In the genomic region with DNA sequence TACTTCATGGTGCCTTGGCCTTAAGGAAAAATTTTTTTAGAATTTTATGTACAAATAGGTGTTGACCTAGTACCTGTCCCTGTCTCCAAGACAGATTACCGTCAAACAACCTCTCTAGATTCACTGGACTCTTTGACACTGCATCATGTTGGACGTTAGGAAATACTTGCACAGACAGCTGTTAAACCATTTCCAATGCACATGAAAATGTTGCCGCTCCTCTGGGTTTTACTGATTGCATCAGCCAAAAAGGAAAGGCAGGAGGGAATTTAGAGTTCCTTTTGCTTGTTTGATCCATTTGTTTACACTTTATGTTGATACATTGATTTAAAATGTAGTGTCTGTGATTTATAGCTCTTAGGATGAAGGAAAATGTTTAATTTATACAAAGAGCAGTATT, we compare ENCODE assay signal across 3 cellular contexts.
TF ChIP-seq lines count a peak whose summit lies in the region.

No MANE protein-coding gene starts in this region.

TF ChIP-seq in GM23338, 12 proteins besides CTCF, POLR2A, EP300 and RAD21:
- TF ChIP-seq CREB1 (CRISPR knock-in tag; IDR thresholded peaks at IDR 0.05; ENCODE audit: low read depth) (no peak), STAT1 (IDR thresholded peaks at IDR 0.05; ENCODE audit: unreplicated experiment) (no peak), EZH2phosphoT487 (IDR thresholded peaks at IDR 0.05; ENCODE audit: unreplicated experiment) (no peak), EZH2 (IDR thresholded peaks at IDR 0.05; ENCODE audit: low read depth, unreplicated experiment) (no peak)
- TF ChIP-seq, protein P1, sequence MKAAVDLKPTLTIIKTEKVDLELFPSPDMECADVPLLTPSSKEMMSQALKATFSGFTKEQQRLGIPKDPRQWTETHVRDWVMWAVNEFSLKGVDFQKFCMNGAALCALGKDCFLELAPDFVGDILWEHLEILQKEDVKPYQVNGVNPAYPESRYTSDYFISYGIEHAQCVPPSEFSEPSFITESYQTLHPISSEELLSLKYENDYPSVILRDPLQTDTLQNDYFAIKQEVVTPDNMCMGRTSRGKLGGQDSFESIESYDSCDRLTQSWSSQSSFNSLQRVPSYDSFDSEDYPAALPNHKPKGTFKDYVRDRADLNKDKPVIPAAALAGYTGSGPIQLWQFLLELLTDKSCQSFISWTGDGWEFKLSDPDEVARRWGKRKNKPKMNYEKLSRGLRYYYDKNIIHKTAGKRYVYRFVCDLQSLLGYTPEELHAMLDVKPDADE (IDR thresholded peaks at IDR 0.05), result no peak

TF ChIP-seq in WTC11, 78 proteins besides CTCF, POLR2A, EP300 and RAD21:
- TF ChIP-seq ZNF121 (CRISPR knock-in tag; IDR thresholded peaks at IDR 0.05) (no peak), GABPB1 (CRISPR knock-in tag; IDR thresholded peaks at IDR 0.05) (0 out of 2 replicates have a peak, but pooled peaks have one; percentile 20)

TF ChIP-seq in K562, 482 proteins besides CTCF, POLR2A, EP300 and RAD21:
- TF ChIP-seq CHCHD3 (CRISPR knock-in tag; IDR thresholded peaks at IDR 0.05) (no peak), ZNF41 (CRISPR knock-in tag; conservative IDR thresholded peaks at IDR 0.05) (no peak), ZNF766 (CRISPR knock-in tag; conservative IDR thresholded peaks at IDR 0.05) (0 out of 2 replicates have a peak, but pooled peaks have one; percentile 17), ZSCAN32 (CRISPR knock-in tag; IDR thresholded peaks at IDR 0.05) (peak; percentile 68; the same call in 1 of the 2 replicates), NR2C1 (IDR thresholded peaks at IDR 0.05) (no peak), NR2C1 (tag; IDR thresholded peaks at IDR 0.05) (0 out of 2 replicates have a peak, but pooled peaks have one; percentile 42), ZNF124 (CRISPR knock-in tag; IDR thresholded peaks at IDR 0.05) (no peak), HDAC3 (IDR thresholded peaks at IDR 0.05; ENCODE audit: borderline replicate concordance, partially characterized antibody) (no peak), CXXC5 (CRISPR knock-in tag; IDR thresholded peaks at IDR 0.05) (peak; percentile 58; the same call in 1 of the 2 replicates), TCFL5 (CRISPR knock-in tag; conservative IDR thresholded peaks at IDR 0.05) (no peak), SMAD4 (CRISPR knock-in tag; conservative IDR thresholded peaks at IDR 0.05) (peak; percentile 61), NCOA4 (IDR thresholded peaks at IDR 0.05; ENCODE audit: partially characterized antibody) (no peak), CEBPG (CRISPR knock-in tag; IDR thresholded peaks at IDR 0.05) (peak; percentile 36; the same call in 1 of the 2 replicates), CEBPG (tag; conservative IDR thresholded peaks at IDR 0.05 in 1 of 2, IDR thresholded peaks at IDR 0.05 in 1 of 2) (peak; percentile 29 to 86; a peak in 2 of 4 replicates), KLF6 (CRISPR knock-in tag; IDR thresholded peaks at IDR 0.05; ENCODE audit: borderline replicate concordance) (0 out of 2 replicates have a peak, but pooled peaks have one; percentile 30), DMBX1 (CRISPR knock-in tag; IDR thresholded peaks at IDR 0.05; ENCODE audit: borderline replicate concordance) (peak; percentile 69)
- TF ChIP-seq, protein P2, sequence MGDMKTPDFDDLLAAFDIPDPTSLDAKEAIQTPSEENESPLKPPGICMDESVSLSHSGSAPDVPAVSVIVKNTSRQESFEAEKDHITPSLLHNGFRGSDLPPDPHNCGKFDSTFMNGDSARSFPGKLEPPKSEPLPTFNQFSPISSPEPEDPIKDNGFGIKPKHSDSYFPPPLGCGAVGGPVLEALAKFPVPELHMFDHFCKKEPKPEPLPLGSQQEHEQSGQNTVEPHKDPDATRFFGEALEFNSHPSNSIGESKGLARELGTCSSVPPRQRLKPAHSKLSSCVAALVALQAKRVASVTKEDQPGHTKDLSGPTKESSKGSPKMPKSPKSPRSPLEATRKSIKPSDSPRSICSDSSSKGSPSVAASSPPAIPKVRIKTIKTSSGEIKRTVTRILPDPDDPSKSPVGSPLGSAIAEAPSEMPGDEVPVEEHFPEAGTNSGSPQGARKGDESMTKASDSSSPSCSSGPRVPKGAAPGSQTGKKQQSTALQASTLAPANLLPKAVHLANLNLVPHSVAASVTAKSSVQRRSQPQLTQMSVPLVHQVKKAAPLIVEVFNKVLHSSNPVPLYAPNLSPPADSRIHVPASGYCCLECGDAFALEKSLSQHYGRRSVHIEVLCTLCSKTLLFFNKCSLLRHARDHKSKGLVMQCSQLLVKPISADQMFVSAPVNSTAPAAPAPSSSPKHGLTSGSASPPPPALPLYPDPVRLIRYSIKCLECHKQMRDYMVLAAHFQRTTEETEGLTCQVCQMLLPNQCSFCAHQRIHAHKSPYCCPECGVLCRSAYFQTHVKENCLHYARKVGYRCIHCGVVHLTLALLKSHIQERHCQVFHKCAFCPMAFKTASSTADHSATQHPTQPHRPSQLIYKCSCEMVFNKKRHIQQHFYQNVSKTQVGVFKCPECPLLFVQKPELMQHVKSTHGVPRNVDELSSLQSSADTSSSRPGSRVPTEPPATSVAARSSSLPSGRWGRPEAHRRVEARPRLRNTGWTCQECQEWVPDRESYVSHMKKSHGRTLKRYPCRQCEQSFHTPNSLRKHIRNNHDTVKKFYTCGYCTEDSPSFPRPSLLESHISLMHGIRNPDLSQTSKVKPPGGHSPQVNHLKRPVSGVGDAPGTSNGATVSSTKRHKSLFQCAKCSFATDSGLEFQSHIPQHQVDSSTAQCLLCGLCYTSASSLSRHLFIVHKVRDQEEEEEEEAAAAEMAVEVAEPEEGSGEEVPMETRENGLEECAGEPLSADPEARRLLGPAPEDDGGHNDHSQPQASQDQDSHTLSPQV (IDR thresholded peaks at IDR 0.05), result no peak
- TF ChIP-seq, protein P3, sequence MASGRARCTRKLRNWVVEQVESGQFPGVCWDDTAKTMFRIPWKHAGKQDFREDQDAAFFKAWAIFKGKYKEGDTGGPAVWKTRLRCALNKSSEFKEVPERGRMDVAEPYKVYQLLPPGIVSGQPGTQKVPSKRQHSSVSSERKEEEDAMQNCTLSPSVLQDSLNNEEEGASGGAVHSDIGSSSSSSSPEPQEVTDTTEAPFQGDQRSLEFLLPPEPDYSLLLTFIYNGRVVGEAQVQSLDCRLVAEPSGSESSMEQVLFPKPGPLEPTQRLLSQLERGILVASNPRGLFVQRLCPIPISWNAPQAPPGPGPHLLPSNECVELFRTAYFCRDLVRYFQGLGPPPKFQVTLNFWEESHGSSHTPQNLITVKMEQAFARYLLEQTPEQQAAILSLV (tag; IDR thresholded peaks at IDR 0.05), result no peak
- TF ChIP-seq, protein P4, sequence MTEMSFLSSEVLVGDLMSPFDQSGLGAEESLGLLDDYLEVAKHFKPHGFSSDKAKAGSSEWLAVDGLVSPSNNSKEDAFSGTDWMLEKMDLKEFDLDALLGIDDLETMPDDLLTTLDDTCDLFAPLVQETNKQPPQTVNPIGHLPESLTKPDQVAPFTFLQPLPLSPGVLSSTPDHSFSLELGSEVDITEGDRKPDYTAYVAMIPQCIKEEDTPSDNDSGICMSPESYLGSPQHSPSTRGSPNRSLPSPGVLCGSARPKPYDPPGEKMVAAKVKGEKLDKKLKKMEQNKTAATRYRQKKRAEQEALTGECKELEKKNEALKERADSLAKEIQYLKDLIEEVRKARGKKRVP (CRISPR knock-in tag; IDR thresholded peaks at IDR 0.05), result peak; percentile 66; the same call in 1 of the 2 replicates
- TF ChIP-seq, protein P5, sequence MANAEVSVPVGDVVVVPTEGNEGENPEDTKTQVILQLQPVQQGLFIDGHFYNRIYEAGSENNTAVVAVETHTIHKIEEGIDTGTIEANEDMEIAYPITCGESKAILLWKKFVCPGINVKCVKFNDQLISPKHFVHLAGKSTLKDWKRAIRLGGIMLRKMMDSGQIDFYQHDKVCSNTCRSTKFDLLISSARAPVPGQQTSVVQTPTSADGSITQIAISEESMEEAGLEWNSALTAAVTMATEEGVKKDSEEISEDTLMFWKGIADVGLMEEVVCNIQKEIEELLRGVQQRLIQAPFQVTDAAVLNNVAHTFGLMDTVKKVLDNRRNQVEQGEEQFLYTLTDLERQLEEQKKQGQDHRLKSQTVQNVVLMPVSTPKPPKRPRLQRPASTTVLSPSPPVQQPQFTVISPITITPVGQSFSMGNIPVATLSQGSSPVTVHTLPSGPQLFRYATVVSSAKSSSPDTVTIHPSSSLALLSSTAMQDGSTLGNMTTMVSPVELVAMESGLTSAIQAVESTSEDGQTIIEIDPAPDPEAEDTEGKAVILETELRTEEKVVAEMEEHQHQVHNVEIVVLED (CRISPR knock-in tag; IDR thresholded peaks at IDR 0.05), result no peak
